Comparison of ENCODE assay signal across 24 cellular contexts in the genomic region with DNA sequence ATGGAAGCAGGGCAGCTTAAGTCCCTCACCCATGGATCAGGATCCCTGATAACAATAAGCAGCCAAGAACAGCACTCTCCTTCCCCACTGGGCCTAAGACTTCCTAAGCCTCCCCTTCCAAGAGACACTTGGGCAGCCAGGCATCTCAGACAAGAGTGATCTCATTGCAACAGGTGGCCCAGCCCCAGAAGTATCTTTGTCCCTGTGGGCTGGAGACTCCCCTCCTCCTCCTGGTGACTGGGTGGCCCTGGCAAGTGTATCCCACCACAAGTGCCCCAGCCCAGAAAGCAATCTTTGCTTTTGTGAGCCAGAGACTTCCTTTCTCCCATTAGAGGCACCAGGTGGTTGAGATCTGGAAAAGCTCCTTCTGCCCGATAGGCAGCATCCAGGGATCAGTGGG.
"Had no signal": no experiment of that assay in that cellular context is flagged by ENCODE, and none has a peak within 500 bp of the region (broad histone marks: within the 10 kb centered on the region; RNA-seq: fewer than 3 reads in every experiment).

No MANE protein-coding gene starts in this region.

- ATAC-seq: effector memory CD8-positive, alpha-beta T cell; esophagus mucosa; foreskin keratinocyte; gastroesophageal sphincter; heart left ventricle; left lung; left ventricle myocardium superior had no signal

- H3K4me3 ChIP-seq: coronary artery, gastroesophageal sphincter, heart left ventricle, hepatocyte, left lung, lung had no signal

- H3K9me3 Mint-ChIP-seq: effector memory CD8-positive, alpha-beta T cell; endodermal cell; immature natural killer cell had no signal

- H3K4me3 Mint-ChIP-seq: effector memory CD8-positive, alpha-beta T cell; endodermal cell; immature natural killer cell; memory B cell; naive B cell had no signal

- DNase-seq: effector CD8-positive, alpha-beta T cell; effector memory CD8-positive, alpha-beta T cell; endodermal cell; erythroblast; foreskin keratinocyte; heart left ventricle; hypothalamus; immature natural killer cell; islet precursor cell; kidney; kidney glomerular epithelial cell; left lung; left ventricle myocardium superior; mammary epithelial cell; mesendoderm; midbrain; naive B cell had no signal

- H3K27ac Mint-ChIP-seq: effector memory CD8-positive, alpha-beta T cell; endodermal cell; immature natural killer cell; memory B cell; naive B cell had no signal

- H3K36me3 ChIP-seq: gastroesophageal sphincter, heart left ventricle, left lung had no signal

- H3K4me1 Mint-ChIP-seq: memory B cell had no signal

- H3K27ac ChIP-seq: coronary artery, epithelial cell of prostate, foreskin keratinocyte, gastroesophageal sphincter, heart left ventricle, hepatocyte, left lung had no signal

- H3K4me1 ChIP-seq: foreskin keratinocyte, gastroesophageal sphincter, heart left ventricle, left lung had no signal

- H3K9me3 ChIP-seq: gastroesophageal sphincter, heart left ventricle, left lung had no signal
